ENCODE assay signal across 23 cellular contexts in the genomic region with DNA sequence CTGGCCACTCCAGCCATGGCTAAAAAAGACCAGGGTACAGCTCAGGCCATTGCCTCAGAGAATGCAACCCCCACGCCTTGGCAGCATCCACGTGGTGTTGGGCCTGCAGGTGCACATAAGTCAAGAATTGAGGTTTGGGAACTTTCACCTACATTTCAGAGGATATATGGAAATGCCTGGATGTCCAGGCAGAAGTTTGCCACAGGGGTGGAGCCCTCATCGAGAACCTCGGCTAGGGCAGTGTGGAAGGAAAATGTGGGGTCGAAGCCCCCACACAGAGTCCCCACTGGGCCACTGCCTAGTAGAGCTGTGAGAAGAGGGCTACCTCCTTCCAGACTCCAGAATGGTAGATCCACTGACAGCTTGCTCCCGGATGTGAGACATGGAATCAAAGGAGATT.
A peak's percentile ranks its signal among the peaks of the same experiment; 100 is the strongest.
DNase-seq lines count a peak whose midpoint lies in the region; ATAC-seq, FAIRE-seq and TF ChIP-seq lines count a peak whose summit lies in the region.
"Had no signal": no experiment of that assay in that cellular context is flagged by ENCODE, and none has a peak within 500 bp of the region (broad histone marks: within the 10 kb centered on the region; RNA-seq: fewer than 3 reads in every experiment).

No MANE protein-coding gene starts in this region.

- no peaks in the 10 kb centered on the region for H3K4me1 Mint-ChIP-seq in activated CD4-positive, alpha-beta T cell treated with anti-CD3 and anti-CD28 coated beads for 36 hours
- H3K4me1 Mint-ChIP-seq: CD4-positive, alpha-beta memory T cell had no signal

- H4K20me1 ChIP-seq in DND-41 (ENCODE audit: insufficient read depth, low read length) (no peaks in the 10 kb centered on the region), K562 (replicated peaks; ENCODE audit: control insufficient read depth, insufficient read depth, low read length) (no peaks in the 10 kb centered on the region)

- no peak overlapping the region for H3K27ac Mint-ChIP-seq in activated CD4-positive, alpha-beta T cell treated with anti-CD3 and anti-CD28 coated beads for 36 hours
- H3K27ac Mint-ChIP-seq: CD4-positive, alpha-beta memory T cell; H9; IgD-negative memory B cell had no signal

- H3K36me3 ChIP-seq in DND-41 (ENCODE audit: insufficient read depth, low read length) (no peaks in the 10 kb centered on the region), HEK293 (ENCODE audit: control insufficient read depth in 2 of 2, insufficient read depth in 1 of 2, low read length in 2 of 2) (no peaks in the 10 kb centered on the region), K562 (ENCODE audit: control insufficient read depth, insufficient read depth, low read length) (no peaks in the 10 kb centered on the region), pancreas (no peaks in the 10 kb centered on the region)
- H3K36me3 ChIP-seq: BE2C had no signal

- no peak overlapping the region for H3K4me3 Mint-ChIP-seq in activated CD4-positive, alpha-beta T cell treated with anti-CD3 and anti-CD28 coated beads for 36 hours
- H3K4me3 Mint-ChIP-seq: CD4-positive, alpha-beta memory T cell; H9; IgD-negative memory B cell had no signal

- TF ChIP-seq CTCF in DND-41 (IDR thresholded peaks at IDR 0.05; ENCODE audit: borderline replicate concordance, extremely low read depth, low read length, poor library complexity, severe bottlenecking) (no peak), HEK293 (tag by site-specific recombination; IDR thresholded peaks at IDR 0.05) (no peak), K562 (IDR thresholded peaks at IDR 0.05 in 2 of 3, conservative IDR thresholded peaks at IDR 0.05 in 1 of 3; ENCODE audit: insufficient read depth in 2 of 3, low read depth in 1 of 3, low read length in 3 of 3) (no peak), pancreas (IDR thresholded peaks at IDR 0.05) (no peak)

- H3K79me2 ChIP-seq in DND-41 (ENCODE audit: insufficient read depth, low read length) (no peaks in the 10 kb centered on the region), K562 (ENCODE audit: control insufficient read depth, insufficient read depth, low read length) (no peaks in the 10 kb centered on the region)

- no peak for TF ChIP-seq RAD21 in K562 (CRISPR knock-in tag; conservative IDR thresholded peaks at IDR 0.05 in 1 of 2, IDR thresholded peaks at IDR 0.05 in 1 of 2)

- H3K9me3 Mint-ChIP-seq in activated CD4-positive, alpha-beta T cell treated with anti-CD3 and anti-CD28 coated beads for 36 hours (ENCODE audit: low read depth), result peaks cover 33% of the 10 kb centered on the region

- FAIRE-seq in K562 (lab: Jason Lieb, UNC) (no peak), pancreas (lab: Jason Lieb, UNC) (no peak)
- FAIRE-seq: A204.1, GM12892, GM18507, H1, HepG2 had no signal

- CTCF ChIA-PET in activated CD4-positive, alpha-beta T cell treated with anti-CD3 and anti-CD28 coated beads for 36 hours (lab: Charles Lee), result no interaction called here
- CTCF ChIA-PET in HEK293 (lab: Yijun Ruan, JAX), result no interaction called here
- CTCF ChIA-PET in K562 (lab: Yijun Ruan, JAX; ENCODE audit: low intra/inter-chr PET ratio), result no interaction called here

- no peak overlapping the region for H3K4me3 ChIP-seq in DND-41 (ENCODE audit: low read depth in 1 of 2, low read length in 2 of 2)
- H3K4me3 ChIP-seq in HEK293 (ENCODE audit: low read depth, low read length), result no peak overlapping the region
- H3K4me3 ChIP-seq in K562, result no peak overlapping the region
- no peak overlapping the region for H3K4me3 ChIP-seq in pancreas

- no TSS peak for BruUV-seq in K562 (replicated peaks; lab: Mats Ljungman, UMichigan)

- WGBS in K562 (ENCODE audit: insufficient coverage, low coverage, missing lambda C conversion rate), result 55% methylated on average over 6 of the region's 6 CpGs
- 80 to 98% methylated on average over 6 of the region's 6 CpGs for WGBS in pancreas, 2 donors

- no peaks in the 10 kb centered on the region for H3K9me1 ChIP-seq in K562 (ENCODE audit: control insufficient read depth, insufficient read depth, low read length)

- no peaks in the 10 kb centered on the region for H3K27me3 Mint-ChIP-seq in activated CD4-positive, alpha-beta T cell treated with anti-CD3 and anti-CD28 coated beads for 36 hours
- H3K27me3 Mint-ChIP-seq: IgD-negative memory B cell had no signal

- H3K9me3 ChIP-seq in DND-41 (ENCODE audit: insufficient read depth, low read length, severe bottlenecking) (peaks cover 18% of the 10 kb centered on the region), HEK293 (ENCODE audit: control insufficient read depth, insufficient read depth, low read depth, low read length) (no peaks in the 10 kb centered on the region), K562 (replicated peaks; ENCODE audit: control insufficient read depth, insufficient read depth, low read depth, low read length) (peaks cover 13% of the 10 kb centered on the region), pancreas (no peaks in the 10 kb centered on the region)

- H3K27ac ChIP-seq in DND-41 (ENCODE audit: low read length), result no peak overlapping the region
- H3K27ac ChIP-seq in HEK293 (ENCODE audit: extremely low read depth, low read depth, low read length), result no peak overlapping the region
- H3K27ac ChIP-seq in K562 (ENCODE audit: extremely low read depth, low read depth, low read length), result no peak overlapping the region
- H3K27ac ChIP-seq in pancreas, result no peak overlapping the region
- H3K27ac ChIP-seq: C4-2B had no signal

- intact Hi-C loops in activated CD4-positive, alpha-beta T cell treated with anti-CD3 and anti-CD28 coated beads for 36 hours (cut with DNase I, micrococcal nuclease), result no loop called here
- intact Hi-C loops in K562 (cut with micrococcal nuclease) (no loop called here), pancreas (cut with DNase I) (no loop called here)

- peak; percentile 9 for DNase-seq in activated CD4-positive, alpha-beta T cell treated with anti-CD3 and anti-CD28 coated beads for 36 hours
- DNase-seq in activated CD4-positive, alpha-beta T cell treated with anti-CD3 and anti-CD28 coated beads, Interleukin-2, amount 50 U/mL, for 4 hours, result no peak
- peak; percentile 20 for DNase-seq in DND-41
- DNase-seq in K562 (ENCODE audit: extremely low read depth in 1 of 4, low spot score in 3 of 4), result peak in 1 of 4 experiments; percentile 28
- DNase-seq in pancreas, result no peak
- no peak for DNase-seq in GM19238 (ENCODE audit: insufficient read length, low spot score)
- DNase-seq: ACHN; BE2C; Calu3; CD4-positive, alpha-beta memory T cell; DMS79 treated with DMSO at 0.1 percent for 48 hours; EL; H9; Kasumi-1; KG1 had no signal

- in situ Hi-C loops in K562 (cut with MboI), result no loop called here

- H3K4me2 ChIP-seq in DND-41 (ENCODE audit: insufficient read depth, low read length), result no peak overlapping the region
- no peak overlapping the region for H3K4me2 ChIP-seq in K562 (ENCODE audit: insufficient read depth, low read length)

- H3K9ac ChIP-seq in DND-41 (ENCODE audit: low read depth, low read length), result no peak overlapping the region
- no peak overlapping the region for H3K9ac ChIP-seq in K562 (ENCODE audit: insufficient read depth in 1 of 2, low read depth in 2 of 2, low read length in 2 of 2)

- no peak for TF ChIP-seq POLR2A in K562 (conservative IDR thresholded peaks at IDR 0.05)

- no peak overlapping the region for H2AFZ ChIP-seq in DND-41 (ENCODE audit: low read depth, low read length)
- no peak overlapping the region for H2AFZ ChIP-seq in K562 (ENCODE audit: low read depth, low read length)

- ATAC-seq in activated CD4-positive, alpha-beta T cell treated with anti-CD3 and anti-CD28 coated beads for 36 hours, result no peak
- ATAC-seq in DND-41 (ENCODE audit: insufficient read depth, low read depth) (no peak), K562 (no peak), pancreas (no peak)
- ATAC-seq: HepG2 had no signal

- POLR2A ChIA-PET in activated CD4-positive, alpha-beta T cell treated with anti-CD3 and anti-CD28 coated beads for 36 hours (lab: Charles Lee), result no interaction called here
- POLR2A ChIA-PET in HEK293 (lab: Yijun Ruan, JAX), result no interaction called here
- POLR2A ChIA-PET in K562 (lab: Yijun Ruan, JAX), result interaction anchor here (0.6 kb wide), 1 partner anchor 134 kb away, joined by 3 read pairs; no protein-coding TSS in a partner anchor

- no peak for TF ChIP-seq EP300 in K562 (IDR thresholded peaks at IDR 0.05; ENCODE audit: low read length)

- H3K4me1 ChIP-seq in DND-41 (ENCODE audit: insufficient read depth, low read length) (no peaks in the 10 kb centered on the region), HEK293 (ENCODE audit: control insufficient read depth, insufficient read depth, low read length) (no peaks in the 10 kb centered on the region), K562 (replicated peaks in 1 of 2; ENCODE audit: control insufficient read depth in 2 of 2, insufficient read depth in 2 of 2, low read length in 2 of 2) (no peaks in the 10 kb centered on the region), pancreas (no peaks in the 10 kb centered on the region)
- H3K4me1 ChIP-seq: BE2C had no signal

- H3K36me3 Mint-ChIP-seq in activated CD4-positive, alpha-beta T cell treated with anti-CD3 and anti-CD28 coated beads for 36 hours (ENCODE audit: low read depth), result peaks cover 14% of the 10 kb centered on the region
- H3K36me3 Mint-ChIP-seq: IgD-negative memory B cell had no signal

- H3K27me3 ChIP-seq in DND-41 (ENCODE audit: insufficient read depth, low read length, poor library complexity), result no peaks in the 10 kb centered on the region
- no peaks in the 10 kb centered on the region for H3K27me3 ChIP-seq in K562 (ENCODE audit: control insufficient read depth in 2 of 2, insufficient read depth in 2 of 2, low read length in 2 of 2)
- no peaks in the 10 kb centered on the region for H3K27me3 ChIP-seq in pancreas
- H3K27me3 ChIP-seq: BE2C had no signal

TF ChIP-seq in HEK293, 187 proteins besides CTCF, POLR2A, EP300 and RAD21 (continues in another document):
- peak; percentile 92 for TF ChIP-seq SETDB1 (IDR thresholded peaks at IDR 0.05; ENCODE audit: insufficient read length, low read length)

TF ChIP-seq in K562, 482 proteins besides CTCF, POLR2A, EP300 and RAD21 (continues in another document):
- TF ChIP-seq RCOR1 (IDR thresholded peaks at IDR 0.05; ENCODE audit: borderline replicate concordance in 1 of 2, low read depth in 2 of 2, low read length in 2 of 2), result no peak
- TF ChIP-seq CBX1 (IDR thresholded peaks at IDR 0.05; ENCODE audit: low read depth), result peak; percentile 80; the same call in 1 of the 2 replicates

Comparison
In these comparisons a context has a peak if more than half of its experiments do, and no peak if none do; other contexts are left out.
1. DNase-seq: peak in activated CD4-positive, alpha-beta T cell treated with anti-CD3 and anti-CD28 coated beads for 36 hours (single experiment) and DND-41 (single experiment); none in activated CD4-positive, alpha-beta T cell treated with anti-CD3 and anti-CD28 coated beads, Interleukin-2, amount 50 U/mL, for 4 hours (0 of 2), pancreas (0 of 6) and GM19238 (single experiment).